1 cellular context compared by ENCODE assay signal in genomic region chr2:212177724-212178123, GRCh38.
TF ChIP-seq lines count a peak whose summit lies in the region.

No MANE protein-coding gene starts in this region.

TF ChIP-seq in H1, 55 proteins besides CTCF, POLR2A, EP300 and RAD21 (continued from another document):
- TF ChIP-seq PHF8 (conservative IDR thresholded peaks at IDR 0.05; ENCODE audit: low read depth, low read length) = no peak
- peak; percentile 49; the same call in 1 of the 2 replicates for TF ChIP-seq CEBPB (IDR thresholded peaks at IDR 0.05; ENCODE audit: low read depth, low read length)
TF ChIP-seq in H1: peak in this region for 1.
